1 cellular context compared by ENCODE assay signal in genomic region chr11:74592441-74593362, GRCh38.
TF ChIP-seq lines count a peak whose summit lies in the region.

POLD3 (plus strand) TSS chr11:74592582; CDS start chr11:74592659, 77 bp downstream.

TF ChIP-seq in HEK293, 187 proteins besides CTCF, POLR2A, EP300 and RAD21 (continued from another document and continues in another):
- TF ChIP-seq ZBTB44 (tag by site-specific recombination; IDR thresholded peaks at IDR 0.05) (0 out of 2 replicates have a peak, but pooled peaks have one; percentile 9), TRIM28 (IDR thresholded peaks at IDR 0.05; ENCODE audit: borderline replicate concordance, low read length) (no peak), ZNF280D (tag by site-specific recombination; IDR thresholded peaks at IDR 0.05) (no peak), HIC1 (tag by site-specific recombination; IDR thresholded peaks at IDR 0.05) (no peak), YY1 (tag by site-specific recombination; IDR thresholded peaks at IDR 0.05) (peak; percentile 43; the same call in 1 of the 2 replicates), ZFP3 (tag by site-specific recombination; IDR thresholded peaks at IDR 0.05; ENCODE audit: low read depth) (no peak), ZNF518A (tag by site-specific recombination; conservative IDR thresholded peaks at IDR 0.05; ENCODE audit: low read depth) (0 out of 2 replicates have a peak, but pooled peaks have one; percentile 5), PBX3 (CRISPR knock-in tag; IDR thresholded peaks at IDR 0.05) (0 out of 2 replicates have a peak, but pooled peaks have one; percentile 55), ZBTB11 (tag by site-specific recombination; conservative IDR thresholded peaks at IDR 0.05; ENCODE audit: low read depth) (peak; percentile 47), ZFP69B (tag by site-specific recombination; IDR thresholded peaks at IDR 0.05) (peak; percentile 55; the same call in 1 of the 2 replicates), TSHZ1 (tag by site-specific recombination; IDR thresholded peaks at IDR 0.05; ENCODE audit: borderline replicate concordance) (no peak), ZNF362 (tag by site-specific recombination; IDR thresholded peaks at IDR 0.05) (no peak), SP2 (tag by site-specific recombination; IDR thresholded peaks at IDR 0.05) (peak; percentile 78), ZNF16 (tag by site-specific recombination; IDR thresholded peaks at IDR 0.05; ENCODE audit: low read depth) (no peak), ZNF623 (tag by site-specific recombination; IDR thresholded peaks at IDR 0.05) (no peak), ZNF530 (tag by site-specific recombination; IDR thresholded peaks at IDR 0.05; ENCODE audit: low read depth) (no peak), ZNF621 (tag by site-specific recombination; IDR thresholded peaks at IDR 0.05) (no peak), ZNF335 (tag by site-specific recombination; conservative IDR thresholded peaks at IDR 0.05) (peak; percentile 96), ZNF580 (tag by site-specific recombination; IDR thresholded peaks at IDR 0.05) (0 out of 2 replicates have a peak, but pooled peaks have one; percentile 28), WT1 (tag by site-specific recombination; IDR thresholded peaks at IDR 0.05) (peak; percentile 45), GLIS2 (tag by site-specific recombination; IDR thresholded peaks at IDR 0.05) (peak; percentile 72), ZFP41 (tag by site-specific recombination; IDR thresholded peaks at IDR 0.05; ENCODE audit: borderline replicate concordance) (no peak), ELK4 (IDR thresholded peaks at IDR 0.05; ENCODE audit: borderline replicate concordance, low read depth, low read length) (no peak; the same call in 1 of the 2 replicates)
